In genomic region chr11:66967670-66968425, GRCh38 we compare ENCODE assay signal across 10 cellular contexts. TPM values are rescaled to one million over a fixed set of nuclear protein-coding genes. Genes with fewer than 3 reads are reported as not detected.
DNase-seq lines count a peak whose midpoint lies in the region; TF ChIP-seq lines count a peak whose summit lies in the region.
"Had no signal": no experiment of that assay in that cellular context is flagged by ENCODE, and none has a peak within 500 bp of the region (broad histone marks: within the 10 kb centered on the region; RNA-seq: fewer than 3 reads in every experiment).

No MANE protein-coding gene starts in this region.

- intact Hi-C loops in esophagus squamous epithelium (cut with DNase I): no loop called here

- CTCF ChIA-PET in RWPE1 (lab: Yijun Ruan, JAX): interaction anchor here (0.6 kb wide), 1 partner anchor 52 kb away, joined by 6 read pairs; no protein-coding TSS in a partner anchor

- no peaks in the 10 kb centered on the region for H3K36me3 ChIP-seq in esophagus squamous epithelium

- POLR2A ChIA-PET in RWPE1 (lab: Yijun Ruan, JAX; ENCODE audit: low non-redundant PET): no interaction called here

- H3K9me3 ChIP-seq in esophagus squamous epithelium: no peaks in the 10 kb centered on the region

- no peak for TF ChIP-seq CTCF in RWPE1 (conservative IDR thresholded peaks at IDR 0.05; ENCODE audit: low read depth)
- TF ChIP-seq CTCF in esophagus squamous epithelium (IDR thresholded peaks at IDR 0.05): no peak
- TF ChIP-seq CTCF in GM20000 (IDR thresholded peaks at IDR 0.05; ENCODE audit: extremely low read depth, missing control alignments): no peak

- WGBS in esophagus squamous epithelium, 2 donors: 59 to 69% methylated on average over 4 to 5 of the region's 5 CpGs

- DNase-seq in Daoy (ENCODE audit: low read depth): peak; percentile 85
- peak; percentile 66 for DNase-seq in RWPE1 (ENCODE audit: low spot score)
- no peak for DNase-seq in esophagus squamous epithelium (lab: John Stamatoyannopoulos, UW)
- DNase-seq in renal cortical epithelial cell (ENCODE audit: low read depth): peak; percentile 44
- no peak for DNase-seq in GM20000 (ENCODE audit: low spot score)
- no peak for DNase-seq in NCI-H524 treated with DMSO at 0.1 percent for 48 hours (lab: John Stamatoyannopoulos, UW)
- no peak for DNase-seq in NCI-H1105 treated with DMSO at 0.1 percent for 48 hours (lab: John Stamatoyannopoulos, UW)
- no peak for DNase-seq in activated CD4-positive, alpha-beta T cell treated with anti-CD3 and anti-CD28 coated beads for 4 hours
- DNase-seq: endodermal cell, NCI-H446 treated with DMSO at 0.1 percent for 48 hours had no signal

- H3K4me3 ChIP-seq in esophagus squamous epithelium: no peak overlapping the region

- no peak for TF ChIP-seq POLR2A in esophagus squamous epithelium (IDR thresholded peaks at IDR 0.05)

- H3K27ac ChIP-seq in RWPE1: peak overlapping the region; percentile 98
- peak overlapping the region; percentile 59 to 72 (median 68) for H3K27ac ChIP-seq in esophagus squamous epithelium

- peaks cover 19 to 47% (median 19%) of the 10 kb centered on the region in 3 donors for H3K4me1 ChIP-seq in esophagus squamous epithelium

- H3K27me3 ChIP-seq in esophagus squamous epithelium: no peaks in the 10 kb centered on the region

RNA-seq across cellular contexts. Expression of gene C11orf86, which starts 7.3 kb away (rescaled TPM):
- not detected in 2 replicates for total RNA-seq in Daoy (2014; rRNA removed; shearing (Covaris generic))
- total RNA-seq in esophagus squamous epithelium: not detected
- not detected in 2 replicates for total RNA-seq in renal cortical epithelial cell
- total RNA-seq: endodermal cell had no signal

RNA-seq across cellular contexts. Expression of gene PC, which starts 9.7 kb away (rescaled TPM):
- 15.2 and 28.4 TPM in 2 replicates for total RNA-seq in Daoy (2014; rRNA removed; shearing (Covaris generic))
- 10 to 100 TPM; 13.5 to 43.0 (median 27.5) TPM for total RNA-seq in esophagus squamous epithelium
- total RNA-seq in renal cortical epithelial cell: 5.4 and 9.5 TPM in 2 replicates

RNA-seq across cellular contexts. Expression of gene SYT12, which starts 55.1 kb away (rescaled TPM):
- 0.15 and 1.1 TPM in 2 replicates for total RNA-seq in Daoy (2014; rRNA removed; shearing (Covaris generic))
- total RNA-seq in esophagus squamous epithelium: 1 to 10 TPM in 2 of 4 donors, under 1 TPM in 2; 0.76 to 1.7 (median 0.99) TPM
- total RNA-seq in renal cortical epithelial cell: 0.87 and 10.6 TPM in 2 replicates

Comparison
In these comparisons a context has a peak if more than half of its experiments do, and no peak if none do; other contexts are left out.
1. DNase-seq: peak in Daoy (single experiment), RWPE1 (single experiment) and renal cortical epithelial cell (single experiment); none in esophagus squamous epithelium (single experiment), GM20000 (single experiment), NCI-H524 treated with DMSO at 0.1 percent for 48 hours (single experiment), NCI-H1105 treated with DMSO at 0.1 percent for 48 hours (single experiment) and activated CD4-positive, alpha-beta T cell treated with anti-CD3 and anti-CD28 coated beads for 4 hours (0 of 2).